In genomic region chr11:88410636-88411035, GRCh38 we compare ENCODE assay signal across 1 cellular context.
TF ChIP-seq lines count a peak whose summit lies in the region.

No MANE protein-coding gene starts in this region.

TF ChIP-seq in IMR-90, 13 proteins besides CTCF, POLR2A, EP300 and RAD21 (continued from another document):
- TF ChIP-seq CHD1 (IDR thresholded peaks at IDR 0.05; ENCODE audit: low read depth, low read length) (no peak), CEBPB (IDR thresholded peaks at IDR 0.05; ENCODE audit: low read depth, low read length) (no peak)
